ENCODE assay signal across 9 cellular contexts in the genomic region with DNA sequence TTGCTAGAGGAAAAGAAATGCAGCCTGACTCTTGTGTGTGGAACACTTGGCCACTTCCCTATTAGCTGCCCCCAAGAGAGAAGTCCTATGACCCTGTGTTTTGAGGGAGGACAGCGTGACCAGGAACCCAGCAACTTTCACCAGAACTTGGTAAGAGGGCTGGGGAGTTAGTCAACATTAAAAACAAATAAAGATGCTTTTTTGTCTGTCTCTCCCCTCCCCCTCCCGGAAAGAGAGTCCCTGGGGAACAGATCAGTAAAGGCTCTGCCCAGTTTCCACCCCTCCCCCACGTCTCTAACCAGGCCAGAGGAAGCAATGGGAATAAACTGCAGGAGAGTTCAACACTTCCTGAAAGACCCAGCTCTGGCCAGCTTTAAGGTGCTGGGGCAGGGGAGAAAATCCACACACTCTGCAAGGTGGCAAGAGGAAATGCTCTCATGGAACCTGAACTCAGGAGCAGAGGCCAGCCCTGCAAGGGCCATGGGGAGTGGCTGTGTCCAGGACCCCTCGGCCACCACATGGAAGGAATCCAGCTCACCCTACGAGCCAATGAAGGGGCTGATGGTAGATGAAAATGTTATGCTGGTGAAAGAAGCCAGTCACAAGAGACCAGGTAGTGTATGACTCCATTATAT. TPM values are rescaled to one million over a fixed set of nuclear protein-coding genes. Genes with fewer than 3 reads are reported as not detected.
DNase-seq lines count a peak whose midpoint lies in the region; ATAC-seq and TF ChIP-seq lines count a peak whose summit lies in the region.
"Had no signal": no experiment of that assay in that cellular context is flagged by ENCODE, and none has a peak within 500 bp of the region (broad histone marks: within the 10 kb centered on the region; RNA-seq: fewer than 3 reads in every experiment).

No MANE protein-coding gene starts in this region.

- DNase-seq in Right ventricle myocardium inferior (ENCODE audit: missing footprints) (peak; percentile 74), cardiac septum (ENCODE audit: low spot score) (no peak), fibroblast of villous mesenchyme (ENCODE audit: low read depth) (peak; percentile 52), Kasumi-1 (lab: John Stamatoyannopoulos, UW) (no peak)
- DNase-seq: activated CD4-positive, alpha-beta T cell treated with anti-CD3 and anti-CD28 coated beads, Interleukin-2, amount 50 U/mL, for 4 hours had no signal

- ATAC-seq in Right ventricle myocardium inferior = peak; percentile 72
- no peak for ATAC-seq in HG02759 (IDR thresholded peaks at IDR 0.05; ENCODE audit: unreplicated experiment)
- ATAC-seq in HG03342 (IDR thresholded peaks at IDR 0.05; ENCODE audit: unreplicated experiment) = no peak
- no peak for ATAC-seq in HG02973 (IDR thresholded peaks at IDR 0.05; ENCODE audit: unreplicated experiment)

- H3K27me3 Mint-ChIP-seq in nephron (ENCODE audit: low read depth) = no peaks in the 10 kb centered on the region

- no peak overlapping the region for H3K4me3 ChIP-seq in fibroblast of villous mesenchyme (ENCODE audit: low read depth, low read length)

- peaks cover 3% of the 10 kb centered on the region for H3K36me3 Mint-ChIP-seq in nephron (ENCODE audit: low read depth)

- H3K4me3 Mint-ChIP-seq in nephron = no peak overlapping the region

- intact Hi-C loops in Right ventricle myocardium inferior (cut with DNase I) = no loop called here
- intact Hi-C loops in cardiac septum (cut with DNase I) = no loop called here

- no peak for TF ChIP-seq CTCF in fibroblast of villous mesenchyme (IDR thresholded peaks at IDR 0.05; ENCODE audit: insufficient read depth, low read depth, low read length)
- no peak for TF ChIP-seq CTCF in nephron (IDR thresholded peaks at IDR 0.05; ENCODE audit: unreplicated experiment in 3 of 3)

- H3K9me3 Mint-ChIP-seq in nephron = peaks cover 5% of the 10 kb centered on the region

- peaks cover 67% of the 10 kb centered on the region for H3K4me1 Mint-ChIP-seq in nephron

- H3K27ac Mint-ChIP-seq in nephron = peak overlapping the region; percentile 23 to 84 (median 80)

RNA-seq across cellular contexts. Expression of a gene that starts 21.5 kb away (rescaled TPM):
- total RNA-seq in Right ventricle myocardium inferior (28.7 TPM), cardiac septum (45.0 TPM), fibroblast of villous mesenchyme (58.3 and 64.4 TPM in 2 replicates)

Comparison
In these comparisons a context has a peak if more than half of its experiments do, and no peak if none do; other contexts are left out.
1. DNase-seq: peak in Right ventricle myocardium inferior (single experiment) and fibroblast of villous mesenchyme (single experiment); none in cardiac septum (single experiment) and Kasumi-1 (0 of 2).